Comparison of ENCODE assay signal across 1 cellular context in genomic region chr14:68564826-68565760, GRCh38.
A peak's percentile ranks its signal among the peaks of the same experiment; 100 is the strongest.
TF ChIP-seq lines count a peak whose summit lies in the region.

No MANE protein-coding gene starts in this region.

TF ChIP-seq in HepG2, 621 proteins besides CTCF, POLR2A, EP300 and RAD21 (continued from another document and continues in another):
- TF ChIP-seq, protein P1, sequence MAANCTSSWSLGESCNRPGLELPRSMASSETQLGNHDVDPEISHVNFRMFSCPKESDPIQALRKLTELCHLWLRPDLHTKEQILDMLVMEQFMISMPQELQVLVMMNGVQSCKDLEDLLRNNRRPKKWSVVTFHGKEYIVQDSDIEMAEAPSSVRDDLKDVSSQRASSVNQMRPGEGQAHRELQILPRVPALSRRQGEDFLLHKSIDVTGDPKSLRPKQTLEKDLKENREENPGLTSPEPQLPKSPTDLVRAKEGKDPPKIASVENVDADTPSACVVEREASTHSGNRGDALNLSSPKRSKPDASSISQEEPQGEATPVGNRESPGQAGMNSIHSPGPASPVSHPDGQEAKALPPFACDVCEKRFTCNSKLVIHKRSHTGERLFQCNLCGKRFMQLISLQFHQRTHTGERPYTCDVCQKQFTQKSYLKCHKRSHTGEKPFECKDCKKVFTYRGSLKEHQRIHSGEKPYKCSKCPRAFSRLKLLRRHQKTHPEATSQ (CRISPR knock-in tag; IDR thresholded peaks at IDR 0.05; ENCODE audit: borderline replicate concordance) = no peak
- TF ChIP-seq ZNF383 (CRISPR knock-in tag; IDR thresholded peaks at IDR 0.05; ENCODE audit: borderline replicate concordance) (no peak), ZNF350 (CRISPR knock-in tag; IDR thresholded peaks at IDR 0.05; ENCODE audit: borderline replicate concordance, low read depth) (no peak), ZNF639 (CRISPR knock-in tag; conservative IDR thresholded peaks at IDR 0.05) (no peak), ZNF607 (CRISPR knock-in tag; IDR thresholded peaks at IDR 0.05; ENCODE audit: borderline replicate concordance) (no peak), TEAD3 (CRISPR knock-in tag; optimal IDR thresholded peaks at IDR 0.05; ENCODE audit: borderline replicate concordance) (peak; percentile 46), ZNF331 (CRISPR knock-in tag; IDR thresholded peaks at IDR 0.05) (no peak), ADNP (CRISPR knock-in tag; IDR thresholded peaks at IDR 0.05) (no peak), TFDP1 (CRISPR knock-in tag; IDR thresholded peaks at IDR 0.05; ENCODE audit: borderline replicate concordance) (no peak), ZNF776 (CRISPR knock-in tag; IDR thresholded peaks at IDR 0.05) (no peak), TOPORS (CRISPR knock-in tag; IDR thresholded peaks at IDR 0.05) (no peak), ONECUT2 (CRISPR knock-in tag; IDR thresholded peaks at IDR 0.05) (no peak), NR2F6 (IDR thresholded peaks at IDR 0.05) (peak; percentile 24; the same call in 1 of the 2 replicates), NR2F6 (CRISPR knock-in tag; IDR thresholded peaks at IDR 0.05) (peak; percentile 29; the same call in 1 of the 2 replicates), CHD4 (IDR thresholded peaks at IDR 0.05; ENCODE audit: borderline replicate concordance, low read length) (no peak), HNRNPL (IDR thresholded peaks at IDR 0.05; ENCODE audit: low read depth, low read length) (no peak), ESRRA (CRISPR knock-in tag; IDR thresholded peaks at IDR 0.05; ENCODE audit: low read depth) (no peak), XRCC5 (optimal IDR thresholded peaks at IDR 0.05; ENCODE audit: low read length) (peak; percentile 35), SRSF1 (optimal IDR thresholded peaks at IDR 0.05; ENCODE audit: low read depth, low read length) (no peak), RAD51 (IDR thresholded peaks at IDR 0.05; ENCODE audit: borderline replicate concordance) (no peak), REXO4 (CRISPR knock-in tag; IDR thresholded peaks at IDR 0.05; ENCODE audit: borderline replicate concordance) (no peak), PHB2 (IDR thresholded peaks at IDR 0.05; ENCODE audit: partially characterized antibody) (no peak), PHF5A (CRISPR knock-in tag; IDR thresholded peaks at IDR 0.05; ENCODE audit: low read depth, unreplicated experiment) (no peak), ASH2L (IDR thresholded peaks at IDR 0.05; ENCODE audit: insufficient read length, low read depth, low read length) (no peak), HDAC2 (CRISPR knock-in tag; IDR thresholded peaks at IDR 0.05) (peak; percentile 27; the same call in 1 of the 2 replicates), RCOR2 (CRISPR knock-in tag; IDR thresholded peaks at IDR 0.05) (0 out of 2 replicates have a peak, but pooled peaks have one; percentile 19), TFAP4 (IDR thresholded peaks at IDR 0.05; ENCODE audit: borderline replicate concordance, low read depth) (peak; percentile 80; the same call in 1 of the 2 replicates), HMG20A (CRISPR knock-in tag; IDR thresholded peaks at IDR 0.05; ENCODE audit: borderline replicate concordance) (peak; percentile 73; the same call in 1 of the 2 replicates), RXRA (CRISPR knock-in tag; IDR thresholded peaks at IDR 0.05) (0 out of 2 replicates have a peak, but pooled peaks have one; percentile 26), ATM (IDR thresholded peaks at IDR 0.05; ENCODE audit: borderline replicate concordance) (no peak), SOX6 (IDR thresholded peaks at IDR 0.05) (no peak), SOX6 (CRISPR knock-in tag; IDR thresholded peaks at IDR 0.05) (0 out of 2 replicates have a peak, but pooled peaks have one; percentile 16), PHF21A (CRISPR knock-in tag; IDR thresholded peaks at IDR 0.05) (no peak), RXRB (CRISPR knock-in tag; IDR thresholded peaks at IDR 0.05; ENCODE audit: borderline replicate concordance) (0 out of 2 replicates have a peak, but pooled peaks have one; percentile 15), ELF4 (CRISPR knock-in tag; IDR thresholded peaks at IDR 0.05; ENCODE audit: borderline replicate concordance) (no peak), ZFP82 (CRISPR knock-in tag; IDR thresholded peaks at IDR 0.05; ENCODE audit: borderline replicate concordance) (no peak), ZNF550 (CRISPR knock-in tag; IDR thresholded peaks at IDR 0.05; ENCODE audit: borderline replicate concordance) (no peak), ZNF543 (CRISPR knock-in tag; IDR thresholded peaks at IDR 0.05) (no peak), JUNB (CRISPR knock-in tag; IDR thresholded peaks at IDR 0.05; ENCODE audit: borderline replicate concordance) (no peak), ZNF101 (CRISPR knock-in tag; IDR thresholded peaks at IDR 0.05; ENCODE audit: borderline replicate concordance, low read depth) (no peak), NR0B2 (CRISPR knock-in tag; IDR thresholded peaks at IDR 0.05) (no peak), ETV5 (CRISPR knock-in tag; IDR thresholded peaks at IDR 0.05; ENCODE audit: borderline replicate concordance) (peak; percentile 63; the same call in 1 of the 2 replicates), ZMAT5 (CRISPR knock-in tag; IDR thresholded peaks at IDR 0.05; ENCODE audit: borderline replicate concordance, low read depth) (no peak), TCF7 (IDR thresholded peaks at IDR 0.05; ENCODE audit: low read depth) (peak; percentile 86)
- TF ChIP-seq, protein P2, sequence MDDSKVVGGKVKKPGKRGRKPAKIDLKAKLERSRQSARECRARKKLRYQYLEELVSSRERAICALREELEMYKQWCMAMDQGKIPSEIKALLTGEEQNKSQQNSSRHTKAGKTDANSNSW (CRISPR knock-in tag; IDR thresholded peaks at IDR 0.05; ENCODE audit: borderline replicate concordance) = no peak
- TF ChIP-seq, protein P3, sequence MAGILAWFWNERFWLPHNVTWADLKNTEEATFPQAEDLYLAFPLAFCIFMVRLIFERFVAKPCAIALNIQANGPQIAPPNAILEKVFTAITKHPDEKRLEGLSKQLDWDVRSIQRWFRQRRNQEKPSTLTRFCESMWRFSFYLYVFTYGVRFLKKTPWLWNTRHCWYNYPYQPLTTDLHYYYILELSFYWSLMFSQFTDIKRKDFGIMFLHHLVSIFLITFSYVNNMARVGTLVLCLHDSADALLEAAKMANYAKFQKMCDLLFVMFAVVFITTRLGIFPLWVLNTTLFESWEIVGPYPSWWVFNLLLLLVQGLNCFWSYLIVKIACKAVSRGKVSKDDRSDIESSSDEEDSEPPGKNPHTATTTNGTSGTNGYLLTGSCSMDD (CRISPR knock-in tag; IDR thresholded peaks at IDR 0.05) = no peak
- TF ChIP-seq, protein P4, sequence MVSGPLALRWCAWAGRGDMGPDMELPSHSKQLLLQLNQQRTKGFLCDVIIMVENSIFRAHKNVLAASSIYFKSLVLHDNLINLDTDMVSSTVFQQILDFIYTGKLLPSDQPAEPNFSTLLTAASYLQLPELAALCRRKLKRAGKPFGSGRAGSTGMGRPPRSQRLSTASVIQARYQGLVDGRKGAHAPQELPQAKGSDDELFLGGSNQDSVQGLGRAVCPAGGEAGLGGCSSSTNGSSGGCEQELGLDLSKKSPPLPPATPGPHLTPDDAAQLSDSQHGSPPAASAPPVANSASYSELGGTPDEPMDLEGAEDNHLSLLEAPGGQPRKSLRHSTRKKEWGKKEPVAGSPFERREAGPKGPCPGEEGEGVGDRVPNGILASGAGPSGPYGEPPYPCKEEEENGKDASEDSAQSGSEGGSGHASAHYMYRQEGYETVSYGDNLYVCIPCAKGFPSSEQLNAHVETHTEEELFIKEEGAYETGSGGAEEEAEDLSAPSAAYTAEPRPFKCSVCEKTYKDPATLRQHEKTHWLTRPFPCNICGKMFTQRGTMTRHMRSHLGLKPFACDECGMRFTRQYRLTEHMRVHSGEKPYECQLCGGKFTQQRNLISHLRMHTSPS (CRISPR knock-in tag; IDR thresholded peaks at IDR 0.05; ENCODE audit: low read depth) = no peak
- TF ChIP-seq, protein P5, sequence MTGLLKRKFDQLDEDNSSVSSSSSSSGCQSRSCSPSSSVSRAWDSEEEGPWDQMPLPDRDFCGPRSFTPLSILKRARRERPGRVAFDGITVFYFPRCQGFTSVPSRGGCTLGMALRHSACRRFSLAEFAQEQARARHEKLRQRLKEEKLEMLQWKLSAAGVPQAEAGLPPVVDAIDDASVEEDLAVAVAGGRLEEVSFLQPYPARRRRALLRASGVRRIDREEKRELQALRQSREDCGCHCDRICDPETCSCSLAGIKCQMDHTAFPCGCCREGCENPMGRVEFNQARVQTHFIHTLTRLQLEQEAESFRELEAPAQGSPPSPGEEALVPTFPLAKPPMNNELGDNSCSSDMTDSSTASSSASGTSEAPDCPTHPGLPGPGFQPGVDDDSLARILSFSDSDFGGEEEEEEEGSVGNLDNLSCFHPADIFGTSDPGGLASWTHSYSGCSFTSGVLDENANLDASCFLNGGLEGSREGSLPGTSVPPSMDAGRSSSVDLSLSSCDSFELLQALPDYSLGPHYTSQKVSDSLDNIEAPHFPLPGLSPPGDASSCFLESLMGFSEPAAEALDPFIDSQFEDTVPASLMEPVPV (CRISPR knock-in tag; IDR thresholded peaks at IDR 0.05) = no peak
- TF ChIP-seq, protein P6, sequence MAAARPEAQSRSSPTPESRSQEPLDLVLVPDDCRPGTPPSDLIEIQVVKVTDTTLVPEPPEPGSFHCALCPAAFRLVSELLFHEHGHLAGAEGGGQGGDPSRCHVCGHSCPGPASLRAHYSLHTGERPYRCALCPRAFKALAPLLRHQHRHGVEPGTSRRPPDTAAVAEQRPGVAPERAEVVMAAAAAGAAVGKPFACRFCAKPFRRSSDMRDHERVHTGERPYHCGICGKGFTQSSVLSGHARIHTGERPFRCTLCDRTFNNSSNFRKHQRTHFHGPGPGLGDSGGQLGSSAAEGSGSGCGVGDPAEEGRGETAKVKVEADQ (CRISPR knock-in tag; IDR thresholded peaks at IDR 0.05; ENCODE audit: borderline replicate concordance) = no peak
- TF ChIP-seq, protein P7, sequence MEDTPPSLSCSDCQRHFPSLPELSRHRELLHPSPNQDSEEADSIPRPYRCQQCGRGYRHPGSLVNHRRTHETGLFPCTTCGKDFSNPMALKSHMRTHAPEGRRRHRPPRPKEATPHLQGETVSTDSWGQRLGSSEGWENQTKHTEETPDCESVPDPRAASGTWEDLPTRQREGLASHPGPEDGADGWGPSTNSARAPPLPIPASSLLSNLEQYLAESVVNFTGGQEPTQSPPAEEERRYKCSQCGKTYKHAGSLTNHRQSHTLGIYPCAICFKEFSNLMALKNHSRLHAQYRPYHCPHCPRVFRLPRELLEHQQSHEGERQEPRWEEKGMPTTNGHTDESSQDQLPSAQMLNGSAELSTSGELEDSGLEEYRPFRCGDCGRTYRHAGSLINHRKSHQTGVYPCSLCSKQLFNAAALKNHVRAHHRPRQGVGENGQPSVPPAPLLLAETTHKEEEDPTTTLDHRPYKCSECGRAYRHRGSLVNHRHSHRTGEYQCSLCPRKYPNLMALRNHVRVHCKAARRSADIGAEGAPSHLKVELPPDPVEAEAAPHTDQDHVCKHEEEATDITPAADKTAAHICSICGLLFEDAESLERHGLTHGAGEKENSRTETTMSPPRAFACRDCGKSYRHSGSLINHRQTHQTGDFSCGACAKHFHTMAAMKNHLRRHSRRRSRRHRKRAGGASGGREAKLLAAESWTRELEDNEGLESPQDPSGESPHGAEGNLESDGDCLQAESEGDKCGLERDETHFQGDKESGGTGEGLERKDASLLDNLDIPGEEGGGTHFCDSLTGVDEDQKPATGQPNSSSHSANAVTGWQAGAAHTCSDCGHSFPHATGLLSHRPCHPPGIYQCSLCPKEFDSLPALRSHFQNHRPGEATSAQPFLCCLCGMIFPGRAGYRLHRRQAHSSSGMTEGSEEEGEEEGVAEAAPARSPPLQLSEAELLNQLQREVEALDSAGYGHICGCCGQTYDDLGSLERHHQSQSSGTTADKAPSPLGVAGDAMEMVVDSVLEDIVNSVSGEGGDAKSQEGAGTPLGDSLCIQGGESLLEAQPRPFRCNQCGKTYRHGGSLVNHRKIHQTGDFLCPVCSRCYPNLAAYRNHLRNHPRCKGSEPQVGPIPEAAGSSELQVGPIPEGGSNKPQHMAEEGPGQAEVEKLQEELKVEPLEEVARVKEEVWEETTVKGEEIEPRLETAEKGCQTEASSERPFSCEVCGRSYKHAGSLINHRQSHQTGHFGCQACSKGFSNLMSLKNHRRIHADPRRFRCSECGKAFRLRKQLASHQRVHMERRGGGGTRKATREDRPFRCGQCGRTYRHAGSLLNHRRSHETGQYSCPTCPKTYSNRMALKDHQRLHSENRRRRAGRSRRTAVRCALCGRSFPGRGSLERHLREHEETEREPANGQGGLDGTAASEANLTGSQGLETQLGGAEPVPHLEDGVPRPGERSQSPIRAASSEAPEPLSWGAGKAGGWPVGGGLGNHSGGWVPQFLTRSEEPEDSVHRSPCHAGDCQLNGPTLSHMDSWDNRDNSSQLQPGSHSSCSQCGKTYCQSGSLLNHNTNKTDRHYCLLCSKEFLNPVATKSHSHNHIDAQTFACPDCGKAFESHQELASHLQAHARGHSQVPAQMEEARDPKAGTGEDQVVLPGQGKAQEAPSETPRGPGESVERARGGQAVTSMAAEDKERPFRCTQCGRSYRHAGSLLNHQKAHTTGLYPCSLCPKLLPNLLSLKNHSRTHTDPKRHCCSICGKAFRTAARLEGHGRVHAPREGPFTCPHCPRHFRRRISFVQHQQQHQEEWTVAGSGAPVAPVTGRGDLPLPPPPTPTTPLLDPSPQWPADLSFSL (CRISPR knock-in tag; IDR thresholded peaks at IDR 0.05) = peak; percentile 79
